ENCODE assay signal across 16 cellular contexts in genomic region chr11:99571094-99571493, GRCh38.
DNase-seq lines count a peak whose midpoint lies in the region; ATAC-seq lines count a peak whose summit lies in the region.
"Had no signal": no experiment of that assay in that cellular context is flagged by ENCODE, and none has a peak within 500 bp of the region (broad histone marks: within the 10 kb centered on the region; RNA-seq: fewer than 3 reads in every experiment).

No MANE protein-coding gene starts in this region.

- DNase-seq in HCEC 1CT (no peak), NCI-H82 (lab: John Stamatoyannopoulos, UW) (no peak), midbrain (lab: John Stamatoyannopoulos, UW) (no peak)
- DNase-seq: activated naive CD8-positive, alpha-beta T cell treated with anti-CD3 and anti-CD28 coated beads for 36 hours; Calu3; foreskin keratinocyte; IMR-90; NCI-H2029; NCI-H526; stimulated activated naive B cell treated with anti-CD40 and anti-IgM and Interleukin-4, amounts not matched to agents 10 μg/mL and 1 μg/mL and 100 μg/mL, for 72 hours had no signal

- peak; percentile 65 for ATAC-seq in GM19025 (IDR thresholded peaks at IDR 0.05; ENCODE audit: low read depth, unreplicated experiment)
- ATAC-seq in GM21717 (IDR thresholded peaks at IDR 0.05; ENCODE audit: unreplicated experiment) = peak; percentile 59
- peak; percentile 56 for ATAC-seq in HG03060 (IDR thresholded peaks at IDR 0.05; ENCODE audit: low read depth, unreplicated experiment)
- ATAC-seq in HG03571 (IDR thresholded peaks at IDR 0.05; ENCODE audit: unreplicated experiment) = peak; percentile 69
- ATAC-seq in GM21526 (IDR thresholded peaks at IDR 0.05; ENCODE audit: low FRiP score, unreplicated experiment) = no peak
- ATAC-seq: foreskin keratinocyte; HCT116; stimulated activated naive B cell treated with anti-CD40 and anti-IgM and Interleukin-4, amounts not matched to agents 10 μg/mL and 1 μg/mL and 100 μg/mL, for 72 hours had no signal
